ENCODE assay signal across 8 cellular contexts in genomic region chr18:53698907-53699306, GRCh38.
DNase-seq lines count a peak whose midpoint lies in the region; ATAC-seq and TF ChIP-seq lines count a peak whose summit lies in the region.

No MANE protein-coding gene starts in this region.

- H3K4me2 ChIP-seq in PC-9, result no peak overlapping the region

- H2AFZ ChIP-seq in PC-9, result no peak overlapping the region

- CTCF ChIA-PET in PC-9 (lab: Charles Lee), result no interaction called here

- H3K4me3 ChIP-seq in PC-9 (no peak overlapping the region), stomach (no peak overlapping the region)

- H3K27me3 ChIP-seq in PC-9 (ENCODE audit: insufficient read depth, low read depth) (no peaks in the 10 kb centered on the region; the same call in 1 of the 2 replicates), stomach (no peaks in the 10 kb centered on the region)

- WGBS in stomach, 5 donors, result 0 to 9% (median 3%) methylated on average over 2 of the region's 2 CpGs

- POLR2A ChIA-PET in PC-9 (lab: Charles Lee; ENCODE audit: unreplicated experiment), result no interaction called here

- no peaks in the 10 kb centered on the region for H3K9me2 ChIP-seq in PC-9 (ENCODE audit: insufficient read depth)

- peak; percentile 58 for ATAC-seq in HG03103 (IDR thresholded peaks at IDR 0.05; ENCODE audit: low read depth, unreplicated experiment)
- ATAC-seq in HG03469 (IDR thresholded peaks at IDR 0.05; ENCODE audit: unreplicated experiment), result no peak

- BruUV-seq in PC-9 (replicated peaks; lab: Mats Ljungman, UMichigan), result no TSS peak

- H3K4me1 ChIP-seq in PC-9 (replicated peaks; ENCODE audit: insufficient read depth) (no peaks in the 10 kb centered on the region), stomach (peaks cover 0 to 9% (median 0%) of the 10 kb centered on the region in 4 donors)

- DNase-seq in ELF-1 (ENCODE audit: low read depth, low spot score) (peak; percentile 35), PC-9 (peak in 1 of 2 experiments; percentile 3), glomerular visceral epithelial cell (ENCODE audit: extremely low spot score) (peak; percentile 61), stomach (peak; percentile 52)
- no peak for DNase-seq in central memory CD4-positive, alpha-beta T cell
- DNase-seq in effector CD4-positive, alpha-beta T cell, result no peak

- TF ChIP-seq CTCF in PC-9 (conservative IDR thresholded peaks at IDR 0.05), result peak; percentile 56
- peak in 4 of 7 experiments; percentile 40 to 62 (median 50) for TF ChIP-seq CTCF in stomach (IDR thresholded peaks at IDR 0.05)

- intact Hi-C loops in PC-9 (cut with micrococcal nuclease; ENCODE audit: unreplicated experiment), result loop anchor here (5.0 kb wide), 2 partner anchors 343 to 418 kb away; no protein-coding TSS in a partner anchor
- intact Hi-C loops in stomach (cut with DNase I; ENCODE audit: low total_unique reads), result loop anchor here (10.0 kb wide), 1 partner anchor 426 kb away; no protein-coding TSS in a partner anchor

- no peak for TF ChIP-seq POLR2A in stomach (IDR thresholded peaks at IDR 0.05)

- H3K79me2 ChIP-seq in PC-9 (ENCODE audit: low read depth), result no peaks in the 10 kb centered on the region

- H3K9me3 ChIP-seq in PC-9 (ENCODE audit: insufficient read depth, low read depth) (no peaks in the 10 kb centered on the region), stomach (no peaks in the 10 kb centered on the region)

- no peak for TF ChIP-seq EP300 in stomach (IDR thresholded peaks at IDR 0.05)

- no peaks in the 10 kb centered on the region for H3F3A ChIP-seq in PC-9 (ENCODE audit: insufficient read depth, low read depth)

- no peaks in the 10 kb centered on the region for H4K20me1 ChIP-seq in PC-9 (ENCODE audit: insufficient read depth)

- H3K27ac ChIP-seq in PC-9 (no peak overlapping the region), stomach (no peak overlapping the region)

- no peaks in the 10 kb centered on the region for H3K36me3 ChIP-seq in PC-9 (ENCODE audit: low read depth)
- H3K36me3 ChIP-seq in stomach, result no peaks in the 10 kb centered on the region

Comparison
In these comparisons a context has a peak if more than half of its experiments do, and no peak if none do; other contexts are left out.
1. DNase-seq: peak in ELF-1 (single experiment), glomerular visceral epithelial cell (single experiment) and stomach (single experiment); none in central memory CD4-positive, alpha-beta T cell (single experiment) and effector CD4-positive, alpha-beta T cell (single experiment).